8 cellular contexts compared by ENCODE assay signal in the genomic region with DNA sequence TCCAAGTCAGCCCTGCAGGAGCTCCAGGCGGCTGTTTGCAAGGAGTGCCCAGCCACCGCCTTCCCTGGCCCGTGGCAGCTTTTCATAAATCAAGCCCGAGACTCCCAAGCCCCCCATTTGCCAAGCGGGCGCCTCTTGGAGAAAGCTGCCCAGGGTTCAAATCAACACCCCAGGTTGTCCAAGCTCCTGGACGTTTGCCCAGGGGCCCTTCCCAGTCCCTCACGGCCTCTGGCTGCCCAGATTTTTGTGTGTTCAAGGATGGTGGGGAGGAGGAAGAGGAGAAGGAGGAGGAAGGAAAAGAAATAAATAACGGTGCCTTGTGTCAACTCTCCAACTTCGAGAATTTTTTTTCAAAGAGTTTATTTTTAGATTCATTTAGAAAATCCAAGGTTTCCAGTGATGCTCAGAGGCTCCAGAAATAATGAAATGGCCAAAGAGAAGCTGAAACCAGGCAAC. TPM values are rescaled to one million over a fixed set of nuclear protein-coding genes. Genes with fewer than 3 reads are reported as not detected.
DNase-seq lines count a peak whose midpoint lies in the region; ATAC-seq, FAIRE-seq and TF ChIP-seq lines count a peak whose summit lies in the region.

No MANE protein-coding gene starts in this region.

- WGBS in K562 (ENCODE audit: insufficient coverage, low coverage, missing lambda C conversion rate), result 3% methylated on average over 7 of the region's 10 CpGs

- DNase-seq in HFF-Myc (ENCODE audit: extremely low read depth, low read depth), result no peak
- DNase-seq in K562 (ENCODE audit: extremely low read depth in 1 of 4, low spot score in 3 of 4), result no peak
- DNase-seq in ecto neural progenitor cell (ENCODE audit: low spot score), result no peak
- DNase-seq in left colon, result no peak
- no peak for DNase-seq in HuH-7 (ENCODE audit: low spot score)

- no peak for FAIRE-seq in K562 (lab: Jason Lieb, UNC)

- TF ChIP-seq EP300 in K562 (IDR thresholded peaks at IDR 0.05; ENCODE audit: low read length), result no peak

- H3K4me2 ChIP-seq in K562 (ENCODE audit: insufficient read depth, low read length), result peak overlapping the region; percentile 71

- no peak; the same call in 2 of the 3 replicates for ATAC-seq in K562
- no peak for ATAC-seq in HG02973 (IDR thresholded peaks at IDR 0.05; ENCODE audit: unreplicated experiment)
- ATAC-seq in left colon, result no peak

- no peak for TF ChIP-seq POLR2A in K562 (conservative IDR thresholded peaks at IDR 0.05)

- CTCF ChIA-PET in K562 (lab: Yijun Ruan, JAX; ENCODE audit: low intra/inter-chr PET ratio), result no interaction called here

- H3K9me3 ChIP-seq in K562 (replicated peaks; ENCODE audit: control insufficient read depth, insufficient read depth, low read depth, low read length), result 0 out of 2 replicates have a peak, but pooled peaks cover 2% of the 10 kb centered on the region
- H3K9me3 ChIP-seq in iPS-20b (ENCODE audit: insufficient read depth, low read depth, low read length), result no peaks in the 10 kb centered on the region
- no peaks in the 10 kb centered on the region for H3K9me3 ChIP-seq in skeletal muscle tissue (ENCODE audit: control insufficient read depth in 3 of 3, low read length in 3 of 3)

- TF ChIP-seq CTCF in HFF-Myc (IDR thresholded peaks at IDR 0.05; ENCODE audit: low read depth, low read length, missing control alignments) (no peak), K562 (IDR thresholded peaks at IDR 0.05 in 2 of 3, conservative IDR thresholded peaks at IDR 0.05 in 1 of 3; ENCODE audit: insufficient read depth in 2 of 3, low read depth in 1 of 3, low read length in 3 of 3) (no peak)

- no peak for TF ChIP-seq RAD21 in K562 (CRISPR knock-in tag; conservative IDR thresholded peaks at IDR 0.05 in 1 of 2, IDR thresholded peaks at IDR 0.05 in 1 of 2)

- POLR2A ChIA-PET in K562 (lab: Yijun Ruan, JAX), result interaction anchor here (2.2 kb wide), 1 partner anchor 9 kb away, joined by 11 read pairs; no protein-coding TSS in a partner anchor

- BruUV-seq in K562 (replicated peaks; lab: Mats Ljungman, UMichigan), result no TSS peak

- no peaks in the 10 kb centered on the region for H3K79me2 ChIP-seq in K562 (ENCODE audit: control insufficient read depth, insufficient read depth, low read length)

- peaks cover 20 to 25% of the 10 kb centered on the region in 2 experiments for H3K27me3 ChIP-seq in K562 (ENCODE audit: control insufficient read depth in 2 of 2, insufficient read depth in 2 of 2, low read length in 2 of 2)
- H3K27me3 ChIP-seq in iPS-20b (ENCODE audit: insufficient read depth, low read length), result peaks cover 68% of the 10 kb centered on the region
- H3K27me3 ChIP-seq in skeletal muscle tissue (ENCODE audit: control insufficient read depth in 3 of 3, insufficient read depth in 3 of 3, low read length in 3 of 3), result peaks cover 0 to 7% (median 3%) of the 10 kb centered on the region in 3 donors

- H3K27ac ChIP-seq in K562 (ENCODE audit: extremely low read depth, low read depth, low read length) (0 out of 3 replicates have a peak overlapping the region, but pooled peaks have one; percentile 34), iPS-20b (ENCODE audit: low read length) (no peak overlapping the region), skeletal muscle tissue (ENCODE audit: low read depth, low read length) (peak overlapping the region; percentile 67)

- H3K9me1 ChIP-seq in K562 (ENCODE audit: control insufficient read depth, insufficient read depth, low read length), result no peaks in the 10 kb centered on the region

- peak overlapping the region in 1 of 2 experiments; percentile 89; a peak in 2 of 4 replicates for H3K9ac ChIP-seq in K562 (ENCODE audit: insufficient read depth in 1 of 2, low read depth in 2 of 2, low read length in 2 of 2)
- peak overlapping the region; percentile 48; the same call in 1 of the 2 replicates for H3K9ac ChIP-seq in iPS-20b (ENCODE audit: low read depth, low read length)
- H3K9ac ChIP-seq in skeletal muscle tissue (ENCODE audit: low read depth in 1 of 3, low read length in 3 of 3), result peak overlapping the region; percentile 71 to 88 (median 77)

- H4K20me1 ChIP-seq in K562 (replicated peaks; ENCODE audit: control insufficient read depth, insufficient read depth, low read length), result peaks cover 6% of the 10 kb centered on the region

- peak overlapping the region; percentile 62 for H3K4me3 ChIP-seq in HFF-Myc (replicated peaks; ENCODE audit: low read depth, low read length)
- peak overlapping the region; percentile 15; the same call in 1 of the 2 replicates for H3K4me3 ChIP-seq in K562
- peak overlapping the region; percentile 79 for H3K4me3 ChIP-seq in iPS-20b (ENCODE audit: low read length)
- H3K4me3 ChIP-seq in skeletal muscle tissue (ENCODE audit: low read length in 3 of 3), result peak overlapping the region; percentile 79 to 94 (median 87)

- H3K4me1 ChIP-seq in K562 (replicated peaks in 1 of 2; ENCODE audit: control insufficient read depth in 2 of 2, insufficient read depth in 2 of 2, low read length in 2 of 2) (peaks cover 27 to 31% of the 10 kb centered on the region in 2 experiments), iPS-20b (ENCODE audit: insufficient read depth, low read length) (peaks cover 12% of the 10 kb centered on the region; the same call in 1 of the 2 replicates), skeletal muscle tissue (ENCODE audit: control insufficient read depth in 3 of 3, insufficient read depth in 3 of 3, low read length in 3 of 3) (peaks cover 41 to 43% (median 43%) of the 10 kb centered on the region in 3 donors)

- intact Hi-C loops in K562 (cut with micrococcal nuclease), result no loop called here
- intact Hi-C loops in left colon (cut with DNase I, micrococcal nuclease), result no loop called here

- in situ Hi-C loops in K562 (cut with MboI), result no loop called here

- H3K36me3 ChIP-seq in K562 (ENCODE audit: control insufficient read depth, insufficient read depth, low read length) (no peaks in the 10 kb centered on the region), iPS-20b (ENCODE audit: insufficient read depth, low read depth, low read length) (no peaks in the 10 kb centered on the region), skeletal muscle tissue (ENCODE audit: control insufficient read depth in 3 of 3, insufficient read depth in 3 of 3, low read length in 3 of 3) (no peaks in the 10 kb centered on the region)

- peak overlapping the region; percentile 74; the same call in 1 of the 2 replicates for H2AFZ ChIP-seq in K562 (ENCODE audit: low read depth, low read length)

TF ChIP-seq in K562, 482 proteins besides CTCF, POLR2A, EP300 and RAD21:
- TF ChIP-seq ZNF175 (CRISPR knock-in tag; IDR thresholded peaks at IDR 0.05; ENCODE audit: low read depth) (no peak), ESRRB (CRISPR knock-in tag; IDR thresholded peaks at IDR 0.05; ENCODE audit: borderline replicate concordance) (no peak), ZNF23 (CRISPR knock-in tag; IDR thresholded peaks at IDR 0.05) (no peak), CCNT2 (IDR thresholded peaks at IDR 0.05; ENCODE audit: borderline replicate concordance, extremely low read depth, insufficient read length, low read depth, low read length) (no peak), HMGN3 (IDR thresholded peaks at IDR 0.05; ENCODE audit: borderline replicate concordance, extremely low read depth, insufficient read length, low read depth, low read length) (no peak)
TF ChIP-seq in K562: peak in this region for 0.

RNA-seq across cellular contexts. Expression of gene NFATC2, which starts 20.6 kb away (rescaled TPM):
- 19.7 and 27.2 TPM in 2 replicates for total RNA-seq in K562 (2011; cell fraction: chromatin; rRNA removed; ENCODE audit: low replicate concordance)
- 7.7 and 10.9 TPM in 2 replicates for total RNA-seq in K562 (2011; cell fraction: nucleolus; rRNA removed)
- total RNA-seq in K562 (2011; cell fraction: nucleoplasm; rRNA removed), result 16.1 and 29.1 TPM in 2 replicates
- total RNA-seq in K562 (2014; rRNA removed), result 2.5 and 3.7 TPM in 2 replicates
- total RNA-seq in K562 (2014; rRNA removed; fragmentation: Illumina TruSeq; extraction: Trizol), result 2.7 and 3.0 TPM in 2 replicates
- 2.6 and 3.3 TPM in 2 replicates for total RNA-seq in K562 (2015; rRNA removed; fragmentation: Illumina TruSeq; extraction: Trizol)
- 11.2 and 11.3 TPM in 2 replicates for total RNA-seq in K562 (2021)
- 1.6 and 2.1 TPM in 2 replicates for polyA plus RNA-seq in K562 (2011; rRNA removed)
- polyA plus RNA-seq in K562 (2011; cell fraction: cytosol; rRNA removed), result 1.00 and 1.6 TPM in 2 replicates
- 5.3 and 5.7 TPM in 2 replicates for polyA plus RNA-seq in K562 (2011; cell fraction: nucleus; rRNA removed)
- 7.2 and 8.8 TPM in 2 replicates for polyA plus RNA-seq in K562 (2012)
- polyA plus RNA-seq in K562 (2014; fragmentation: Illumina TruSeq; extraction: Trizol), result 7.0 and 8.1 TPM in 2 replicates
- polyA plus RNA-seq in K562 (2014; fragmentation: Nextera tagmentation; extraction: Ambion mirVana), result 1 to 10 TPM; 1.9 to 4.1 TPM
- polyA plus RNA-seq in K562 (2014; rRNA removed), result 3.8 and 4.0 TPM in 2 replicates
- 2.7 and 4.2 TPM in 2 replicates for polyA minus RNA-seq in K562 (2011; rRNA and poly(A)+ RNA removed)
- polyA minus RNA-seq in K562 (2011; cell fraction: cytosol; rRNA and poly(A)+ RNA removed), result 4.4 and 4.8 TPM in 2 replicates
- polyA minus RNA-seq in K562 (2011; cell fraction: nucleus; rRNA and poly(A)+ RNA removed), result 4.3 TPM in 2 replicates
- total RNA-seq in skeletal muscle tissue, result 3.1 TPM
- 1 to 10 TPM; 4.7 to 5.6 TPM for total RNA-seq in left colon

Comparison
In these comparisons a context has a peak if more than half of its experiments do, and no peak if none do; other contexts are left out.
1. H3K4me3 ChIP-seq: peak in every context shown above with its lines; median percentile 87 in skeletal muscle tissue; 79 in iPS-20b; 62 in HFF-Myc; 15 in K562.